ENCODE assay signal across 11 cellular contexts in genomic region chr7:106109521-106110237, GRCh38. TPM values are rescaled to one million over a fixed set of nuclear protein-coding genes. Genes with fewer than 3 reads are reported as not detected.
DNase-seq lines count a peak whose midpoint lies in the region; ATAC-seq and TF ChIP-seq lines count a peak whose summit lies in the region.
"Had no signal": no experiment of that assay in that cellular context is flagged by ENCODE, and none has a peak within 500 bp of the region (broad histone marks: within the 10 kb centered on the region; RNA-seq: fewer than 3 reads in every experiment).

No MANE protein-coding gene starts in this region.

- DNase-seq in Calu3: no peak
- no peak for DNase-seq in endothelial cell (ENCODE audit: low spot score)
- no peak for DNase-seq in progenitor cell of endocrine pancreas (ENCODE audit: low spot score, unreplicated experiment)
- no peak for DNase-seq in left lobe of liver (ENCODE audit: low spot score)
- no peak for DNase-seq in left colon
- no peak for DNase-seq in NCI-H345 treated with DMSO at 0.1 percent for 48 hours (lab: John Stamatoyannopoulos, UW; ENCODE audit: unreplicated experiment)
- DNase-seq: activated CD4-positive, alpha-beta memory T cell treated with anti-CD3 and anti-CD28 coated beads, Interleukin-2, amount 10 ng/mL, durations not matched to agents 7 days and 5 days; effector CD8-positive, alpha-beta T cell had no signal

- H3K9me2 ChIP-seq in Loucy (replicated peaks; ENCODE audit: low read depth, low read length): no peaks in the 10 kb centered on the region

- H3K27ac Mint-ChIP-seq in Calu3 (ENCODE audit: unreplicated experiment): no peak overlapping the region
- no peak overlapping the region for H3K27ac Mint-ChIP-seq in endothelial cell (ENCODE audit: unreplicated experiment)
- H3K27ac Mint-ChIP-seq in progenitor cell of endocrine pancreas: no peak overlapping the region
- H3K27ac Mint-ChIP-seq: activated CD4-positive, alpha-beta memory T cell treated with anti-CD3 and anti-CD28 coated beads, Interleukin-2, amount 10 ng/mL, durations not matched to agents 7 days and 5 days had no signal

- H3K27me3 Mint-ChIP-seq in Calu3 (ENCODE audit: unreplicated experiment): no peaks in the 10 kb centered on the region
- H3K27me3 Mint-ChIP-seq in endothelial cell (ENCODE audit: unreplicated experiment): peaks cover 11% of the 10 kb centered on the region
- no peaks in the 10 kb centered on the region for H3K27me3 Mint-ChIP-seq in progenitor cell of endocrine pancreas

- H3K36me3 ChIP-seq in Loucy (ENCODE audit: insufficient read depth, low read length): no peaks in the 10 kb centered on the region

- H3F3A ChIP-seq in Loucy (ENCODE audit: low read depth): no peaks in the 10 kb centered on the region

- no peak for TF ChIP-seq CTCF in Calu3 (IDR thresholded peaks at IDR 0.05; ENCODE audit: unreplicated experiment)
- TF ChIP-seq CTCF in Loucy (conservative IDR thresholded peaks at IDR 0.05; ENCODE audit: low read length): no peak
- no peak for TF ChIP-seq CTCF in endothelial cell (IDR thresholded peaks at IDR 0.05; ENCODE audit: unreplicated experiment)
- no peak for TF ChIP-seq CTCF in progenitor cell of endocrine pancreas (IDR thresholded peaks at IDR 0.05; ENCODE audit: unreplicated experiment)

- no peak overlapping the region for H2AFZ ChIP-seq in Loucy (ENCODE audit: low read length)

- intact Hi-C loops in Calu3 (cut with micrococcal nuclease; ENCODE audit: unreplicated experiment) (loop anchor here (5.0 kb wide), 1 partner anchor 37 kb away; no protein-coding TSS in a partner anchor), left colon (cut with DNase I, micrococcal nuclease) (loop anchor here in 1 of 2 donors (5.0 kb wide), 1 partner anchor 52 kb away; no protein-coding TSS in a partner anchor)

- CTCF ChIA-PET in Calu3 (lab: Charles Lee): interaction anchor here (1.5 to 2.8 kb wide), 2 partner anchors 38 to 44 kb away, joined by 4 to 9 read pairs; no protein-coding TSS in a partner anchor

- H3K4me1 ChIP-seq in Loucy (ENCODE audit: insufficient read depth, low read length, poor library complexity, severe bottlenecking): peaks cover 61% of the 10 kb centered on the region

- no peak for ATAC-seq in GM18870 (IDR thresholded peaks at IDR 0.05; ENCODE audit: unreplicated experiment)
- ATAC-seq in left lobe of liver: no peak
- ATAC-seq in left colon: no peak

- no TSS peak for BruUV-seq in Calu3 (replicated peaks; lab: Mats Ljungman, UMichigan)

- H3K9me3 ChIP-seq in Loucy (ENCODE audit: insufficient read depth, low read depth, low read length): no peaks in the 10 kb centered on the region

- peak overlapping the region; percentile 96 for H3K9ac ChIP-seq in Loucy (ENCODE audit: low read depth, low read length, poor library complexity, severe bottlenecking)

- H3K4me3 ChIP-seq in Loucy (ENCODE audit: low read length, poor library complexity, severe bottlenecking): peak overlapping the region; percentile 98
- H3K4me3 ChIP-seq: lung had no signal

- H3K4me1 Mint-ChIP-seq in Calu3 (ENCODE audit: low read depth, unreplicated experiment): peaks cover 23% of the 10 kb centered on the region
- H3K4me1 Mint-ChIP-seq in endothelial cell (ENCODE audit: unreplicated experiment): peaks cover 44% of the 10 kb centered on the region
- H3K4me1 Mint-ChIP-seq in progenitor cell of endocrine pancreas (ENCODE audit: low read depth): peaks cover 28% of the 10 kb centered on the region

- H3K27me3 ChIP-seq in Loucy (ENCODE audit: insufficient read depth, low read length, poor library complexity, severe bottlenecking): peaks cover 6% of the 10 kb centered on the region

- peak overlapping the region; percentile 94 for H3K4me2 ChIP-seq in Loucy (ENCODE audit: low read depth, low read length, poor library complexity, severe bottlenecking)

- H3K36me3 Mint-ChIP-seq in Calu3 (ENCODE audit: insufficient read depth, unreplicated experiment): peaks cover 20% of the 10 kb centered on the region
- H3K36me3 Mint-ChIP-seq in endothelial cell (ENCODE audit: low read depth, unreplicated experiment): peaks cover 12% of the 10 kb centered on the region
- peaks cover 2% of the 10 kb centered on the region for H3K36me3 Mint-ChIP-seq in progenitor cell of endocrine pancreas (ENCODE audit: insufficient read depth)

- H3K79me2 ChIP-seq in Loucy (ENCODE audit: insufficient read depth, low read length): peaks cover 90% of the 10 kb centered on the region

- peaks cover 65% of the 10 kb centered on the region for H4K20me1 ChIP-seq in Loucy (ENCODE audit: insufficient read depth, low read length, poor library complexity, severe bottlenecking)

- H3K4me3 Mint-ChIP-seq in Calu3 (ENCODE audit: low read depth, unreplicated experiment) (peak overlapping the region; percentile 90), endothelial cell (ENCODE audit: unreplicated experiment) (peak overlapping the region; percentile 86), progenitor cell of endocrine pancreas (ENCODE audit: low read depth) (peak overlapping the region; percentile 32)

- no peaks in the 10 kb centered on the region for H3K9me3 Mint-ChIP-seq in Calu3 (ENCODE audit: low read depth, unreplicated experiment)
- no peaks in the 10 kb centered on the region for H3K9me3 Mint-ChIP-seq in endothelial cell (ENCODE audit: unreplicated experiment)
- no peaks in the 10 kb centered on the region for H3K9me3 Mint-ChIP-seq in progenitor cell of endocrine pancreas (ENCODE audit: low read depth)
- H3K9me3 Mint-ChIP-seq: activated CD4-positive, alpha-beta memory T cell treated with anti-CD3 and anti-CD28 coated beads, Interleukin-2, amount 10 ng/mL, durations not matched to agents 7 days and 5 days had no signal

RNA-seq across cellular contexts. Expression of gene SYPL1, which starts 2.4 kb away (rescaled TPM):
- total RNA-seq in Calu3 (2022) (76.1 and 88.3 TPM in 2 replicates), endothelial cell (ENCODE audit: unreplicated experiment) (92.7 TPM), progenitor cell of endocrine pancreas (52.8 and 60.3 TPM in 2 replicates), left lobe of liver (22.7 TPM), left colon (10 to 100 TPM; 71.9 to 84.2 TPM)

Comparison
In these comparisons a context has a peak if more than half of its experiments do, and no peak if none do; other contexts are left out.
1. H3K4me3 Mint-ChIP-seq: peak in every context shown above with its lines; median percentile 90 in Calu3; 86 in endothelial cell; 32 in progenitor cell of endocrine pancreas.